Comparison of ENCODE assay signal across 8 cellular contexts in genomic region chr4:72302981-72303704, GRCh38.
DNase-seq lines count a peak whose midpoint lies in the region; ATAC-seq lines count a peak whose summit lies in the region.

No MANE protein-coding gene starts in this region.

- H3K27ac ChIP-seq in SK-N-MC: peak overlapping the region; percentile 56

- peak overlapping the region; percentile 22 for H3K9ac ChIP-seq in SK-N-MC (ENCODE audit: insufficient read length)

- no peaks in the 10 kb centered on the region for H3K9me3 Mint-ChIP-seq in immature natural killer cell

- DNase-seq in G401 (ENCODE audit: low spot score): peak; percentile 48
- DNase-seq in SK-N-MC (ENCODE audit: low read depth, low spot score): peak; percentile 73
- peak; percentile 22 for DNase-seq in amniotic stem cell (lab: John Stamatoyannopoulos, UW)
- DNase-seq in immature natural killer cell: peak; percentile 9 to 32 (median 24)
- peak; percentile 24 to 46 for DNase-seq in stimulated activated CD4-positive, alpha-beta T cell treated with anti-CD3 and anti-CD28 coated beads, Interleukin-2, amount 100 ng/mL, for 24 hours
- DNase-seq in ureter (ENCODE audit: low spot score): no peak

- H3K4me3 Mint-ChIP-seq in immature natural killer cell: no peak overlapping the region

- in situ Hi-C loops in G401 (cut with HindIII; ENCODE audit: low sequenced_read_pairs): no loop called here

- no peak overlapping the region for H3K4me3 ChIP-seq in SK-N-MC

- no peaks in the 10 kb centered on the region for H3K9me3 ChIP-seq in SK-N-MC (ENCODE audit: low read depth, low read length)

- H3K27ac Mint-ChIP-seq in immature natural killer cell: no peak overlapping the region

- H3K4me1 Mint-ChIP-seq in immature natural killer cell: no peaks in the 10 kb centered on the region

- no peaks in the 10 kb centered on the region for H3K36me3 ChIP-seq in SK-N-MC (ENCODE audit: insufficient read depth, low read length)

- no peaks in the 10 kb centered on the region for H3K36me3 Mint-ChIP-seq in immature natural killer cell

- H3K27me3 Mint-ChIP-seq in immature natural killer cell (ENCODE audit: low read depth in 3 of 3): peaks cover 0 to 4% (median 0%) of the 10 kb centered on the region in 3 donors

- ATAC-seq in GM19455 (IDR thresholded peaks at IDR 0.05; ENCODE audit: unreplicated experiment) (peak; percentile 96), HG03442 (IDR thresholded peaks at IDR 0.05; ENCODE audit: unreplicated experiment) (peak; percentile 92)
